Comparison of ENCODE assay signal across 31 cellular contexts in the genomic region with DNA sequence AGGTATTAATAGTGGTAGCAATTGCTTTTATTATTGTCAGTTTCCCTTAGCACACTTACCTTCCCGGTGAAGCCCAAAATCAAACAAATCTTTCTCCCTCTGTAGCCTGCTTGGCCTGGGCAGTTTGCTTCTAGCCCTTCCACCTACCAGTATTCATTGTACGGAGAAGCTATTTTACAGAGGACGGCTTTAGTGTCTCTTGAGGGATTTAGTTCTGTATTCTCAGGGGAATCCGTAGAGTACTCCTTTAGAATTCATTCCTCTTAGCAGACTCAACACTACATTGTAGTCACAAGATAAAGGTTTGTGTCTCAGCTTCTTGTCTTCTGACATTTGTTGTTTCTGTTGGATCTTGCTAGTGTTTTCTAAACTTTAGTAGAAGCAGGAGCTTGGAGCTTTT. TPM values are rescaled to one million over a fixed set of nuclear protein-coding genes. Genes with fewer than 3 reads are reported as not detected.
DNase-seq lines count a peak whose midpoint lies in the region; ATAC-seq and TF ChIP-seq lines count a peak whose summit lies in the region.
"Had no signal": no experiment of that assay in that cellular context is flagged by ENCODE, and none has a peak within 500 bp of the region (broad histone marks: within the 10 kb centered on the region; RNA-seq: fewer than 3 reads in every experiment).

No MANE protein-coding gene starts in this region.

- no peaks in the 10 kb centered on the region for H3K27me3 Mint-ChIP-seq in activated naive CD8-positive, alpha-beta T cell treated with anti-CD3 and anti-CD28 coated beads, Interleukin-2, amount 10 ng/mL, durations not matched to agents 7 days and 5 days
- no peaks in the 10 kb centered on the region for H3K27me3 Mint-ChIP-seq in nephron progenitor cell (ENCODE audit: low read depth, poor library complexity)
- H3K27me3 Mint-ChIP-seq: CD4-positive, alpha-beta memory T cell; central memory CD8-positive, alpha-beta T cell; dendritic cell treated with granulocyte-macrophage colony-stimulating factor and Interleukin-4, amounts not matched to agents 40 ng/mL and 50 ng/mL, for 4 days; naive thymus-derived CD4-positive, alpha-beta T cell; stimulated activated memory B cell treated with anti-CD40 and anti-IgM and Interleukin-4, amounts not matched to agents 10 μg/mL and 1 μg/mL and 100 μg/mL, for 72 hours had no signal

- peaks cover 6% of the 10 kb centered on the region for H3K4me1 Mint-ChIP-seq in activated naive CD8-positive, alpha-beta T cell treated with anti-CD3 and anti-CD28 coated beads, Interleukin-2, amount 10 ng/mL, durations not matched to agents 7 days and 5 days
- H3K4me1 Mint-ChIP-seq in nephron progenitor cell: peaks cover 4% of the 10 kb centered on the region
- H3K4me1 Mint-ChIP-seq: stimulated activated memory B cell treated with anti-CD40 and anti-IgM and Interleukin-4, amounts not matched to agents 10 μg/mL and 1 μg/mL and 100 μg/mL, for 72 hours had no signal

- no peak for ATAC-seq in heart left ventricle
- no peak for ATAC-seq in activated naive CD8-positive, alpha-beta T cell treated with anti-CD3 and anti-CD28 coated beads, Interleukin-2, amount 10 ng/mL, durations not matched to agents 7 days and 5 days (ENCODE audit: low read depth)
- ATAC-seq in HG03045 (IDR thresholded peaks at IDR 0.05; ENCODE audit: unreplicated experiment): no peak
- ATAC-seq: heart right ventricle; naive thymus-derived CD4-positive, alpha-beta T cell; stimulated activated memory B cell treated with anti-CD40 and anti-IgM and Interleukin-4, amounts not matched to agents 10 μg/mL and 1 μg/mL and 100 μg/mL, for 72 hours had no signal

- DNase-seq in left ventricle myocardium inferior (no peak), heart left ventricle (no peak), nephron progenitor cell (no peak), GM10248 (ENCODE audit: extremely low spot score) (no peak)
- DNase-seq in activated naive CD8-positive, alpha-beta T cell treated with anti-CD3 and anti-CD28 coated beads, Interleukin-2, amount 10 ng/mL, durations not matched to agents 7 days and 5 days: no peak
- no peak for DNase-seq in stimulated activated naive CD4-positive, alpha-beta T cell (lab: John Stamatoyannopoulos, UW)
- no peak for DNase-seq in stimulated activated CD4-positive, alpha-beta T cell treated with anti-CD3 and anti-CD28 coated beads, Interleukin-2, amount 100 ng/mL, for 48 hours
- DNase-seq: activated CD4-positive, alpha-beta T cell treated with anti-CD3 and anti-CD28 coated beads for 48 hours; activated gamma-delta T cell treated with Interleukin-2 at 50 U/mL for 16 hours; activated T-cell treated with anti-CD3 and anti-CD28 coated beads, Interleukin-2, amount 50 U/mL, for 1 hour; CD4-positive, alpha-beta memory T cell; DMS153; foreskin fibroblast; heart right ventricle; Kasumi-1; kidney; naive thymus-derived CD4-positive, alpha-beta T cell; NCI-H1417 treated with DMSO at 0.1 percent for 48 hours; NCI-H2081; NCI-H345; SIG-M5; stimulated activated CD4-positive, alpha-beta T cell treated with anti-CD3 and anti-CD28 coated beads, Interleukin-15, amount 100 ng/mL, for 24 hours; substantia nigra; upper lobe of left lung; WERI-Rb-1 had no signal

- H3K36me3 Mint-ChIP-seq in activated naive CD8-positive, alpha-beta T cell treated with anti-CD3 and anti-CD28 coated beads, Interleukin-2, amount 10 ng/mL, durations not matched to agents 7 days and 5 days: peaks cover 45% of the 10 kb centered on the region
- peaks cover 83% of the 10 kb centered on the region for H3K36me3 Mint-ChIP-seq in nephron progenitor cell (ENCODE audit: low read depth)

- TF ChIP-seq CTCF in left ventricle myocardium inferior (IDR thresholded peaks at IDR 0.05; ENCODE audit: borderline replicate concordance) (no peak), heart left ventricle (IDR thresholded peaks at IDR 0.05) (no peak), nephron progenitor cell (IDR thresholded peaks at IDR 0.05) (no peak), GM10248 (IDR thresholded peaks at IDR 0.05; ENCODE audit: control extremely low read depth, extremely low read depth, low read depth, missing control alignments) (no peak)

- no peak for TF ChIP-seq POLR2A in heart left ventricle (IDR thresholded peaks at IDR 0.05)

- H3K36me3 ChIP-seq in left ventricle myocardium inferior (peaks cover 85% of the 10 kb centered on the region), heart left ventricle (peaks cover 0 to 97% (median 90%) of the 10 kb centered on the region in 9 donors)

- no peak overlapping the region for H3K4me3 Mint-ChIP-seq in activated naive CD8-positive, alpha-beta T cell treated with anti-CD3 and anti-CD28 coated beads, Interleukin-2, amount 10 ng/mL, durations not matched to agents 7 days and 5 days
- H3K4me3 Mint-ChIP-seq in nephron progenitor cell: no peak overlapping the region
- H3K4me3 Mint-ChIP-seq: CD4-positive, alpha-beta memory T cell; central memory CD8-positive, alpha-beta T cell; dendritic cell treated with granulocyte-macrophage colony-stimulating factor and Interleukin-4, amounts not matched to agents 40 ng/mL and 50 ng/mL, for 4 days; mesothelial cell of epicardium; naive thymus-derived CD4-positive, alpha-beta T cell; stimulated activated memory B cell treated with anti-CD40 and anti-IgM and Interleukin-4, amounts not matched to agents 10 μg/mL and 1 μg/mL and 100 μg/mL, for 72 hours had no signal

- POLR2A ChIA-PET in activated naive CD8-positive, alpha-beta T cell treated with anti-CD3 and anti-CD28 coated beads, Interleukin-2, amount 10 ng/mL, durations not matched to agents 7 days and 5 days (lab: Charles Lee): no interaction called here
- POLR2A ChIA-PET in GM10248 (lab: Yijun Ruan, JAX): no interaction called here

- CTCF ChIA-PET in GM10248 (lab: Yijun Ruan, JAX): interaction anchor here (1.1 kb wide), 1 partner anchor 14 kb away, joined by 3 read pairs; no protein-coding TSS in a partner anchor

- peaks cover 56% of the 10 kb centered on the region for H3K4me1 ChIP-seq in left ventricle myocardium inferior
- H3K4me1 ChIP-seq in heart left ventricle: peaks cover 0 to 49% (median 30%) of the 10 kb centered on the region in 12 donors

- H3K27me3 ChIP-seq in left ventricle myocardium inferior (ENCODE audit: low read depth) (no peaks in the 10 kb centered on the region), heart left ventricle (no peaks in the 10 kb centered on the region)
- H3K27me3 ChIP-seq: esophagus muscularis mucosa, heart right ventricle, upper lobe of left lung had no signal

- H3K9me3 ChIP-seq in left ventricle myocardium inferior (replicated peaks): no peaks in the 10 kb centered on the region
- H3K9me3 ChIP-seq in heart left ventricle: no peaks in the 10 kb centered on the region
- H3K9me3 ChIP-seq: esophagus muscularis mucosa, heart right ventricle, upper lobe of left lung had no signal

- H3K27ac ChIP-seq in left ventricle myocardium inferior (replicated peaks) (peak overlapping the region; percentile 4), heart left ventricle (no peak overlapping the region)
- H3K27ac ChIP-seq: esophagus muscularis mucosa, heart right ventricle, upper lobe of left lung, WERI-Rb-1 had no signal

- no peak overlapping the region for H3K4me3 ChIP-seq in left ventricle myocardium inferior
- no peak overlapping the region for H3K4me3 ChIP-seq in heart left ventricle
- H3K4me3 ChIP-seq: esophagus muscularis mucosa, heart right ventricle, upper lobe of left lung had no signal

- WGBS in heart left ventricle, 4 donors: 64 to 73% (median 66%) methylated on average over 4 of the region's 4 CpGs

- peak overlapping the region; percentile 36 for H3K27ac Mint-ChIP-seq in activated naive CD8-positive, alpha-beta T cell treated with anti-CD3 and anti-CD28 coated beads, Interleukin-2, amount 10 ng/mL, durations not matched to agents 7 days and 5 days
- peak overlapping the region; percentile 50 for H3K27ac Mint-ChIP-seq in nephron progenitor cell
- H3K27ac Mint-ChIP-seq: dendritic cell treated with granulocyte-macrophage colony-stimulating factor and Interleukin-4, amounts not matched to agents 40 ng/mL and 50 ng/mL, for 4 days; stimulated activated memory B cell treated with anti-CD40 and anti-IgM and Interleukin-4, amounts not matched to agents 10 μg/mL and 1 μg/mL and 100 μg/mL, for 72 hours had no signal

- no peaks in the 10 kb centered on the region for H3K9me3 Mint-ChIP-seq in activated naive CD8-positive, alpha-beta T cell treated with anti-CD3 and anti-CD28 coated beads, Interleukin-2, amount 10 ng/mL, durations not matched to agents 7 days and 5 days
- no peaks in the 10 kb centered on the region for H3K9me3 Mint-ChIP-seq in nephron progenitor cell
- H3K9me3 Mint-ChIP-seq: CD4-positive, alpha-beta memory T cell; central memory CD8-positive, alpha-beta T cell; dendritic cell treated with granulocyte-macrophage colony-stimulating factor and Interleukin-4, amounts not matched to agents 40 ng/mL and 50 ng/mL, for 4 days; mesothelial cell of epicardium; naive thymus-derived CD4-positive, alpha-beta T cell; stimulated activated memory B cell treated with anti-CD40 and anti-IgM and Interleukin-4, amounts not matched to agents 10 μg/mL and 1 μg/mL and 100 μg/mL, for 72 hours had no signal

- intact Hi-C loops in left ventricle myocardium inferior (cut with micrococcal nuclease): no loop called here
- intact Hi-C loops in heart left ventricle (cut with DNase I): no loop called here

RNA-seq across cellular contexts. Expression of a gene that starts 24.1 kb away (rescaled TPM):
- 19.5 TPM for total RNA-seq in left ventricle myocardium inferior
- 10 to 100 TPM; 16.3 to 33.3 (median 23.3) TPM for total RNA-seq in heart left ventricle
- 1 to 10 TPM; 6.6 to 9.0 TPM for polyA plus RNA-seq in heart left ventricle
- total RNA-seq in activated naive CD8-positive, alpha-beta T cell treated with anti-CD3 and anti-CD28 coated beads, Interleukin-2, amount 10 ng/mL, durations not matched to agents 7 days and 5 days: under 1 TPM; 0.23 to 0.55 TPM
- polyA plus RNA-seq: CD4-positive, alpha-beta memory T cell; naive thymus-derived CD4-positive, alpha-beta T cell had no signal

RNA-seq across cellular contexts. Expression of a gene that starts 29.3 kb away (rescaled TPM):
- total RNA-seq in left ventricle myocardium inferior: 44.0 TPM
- 10 to 100 TPM; 40.2 to 62.8 (median 44.3) TPM for total RNA-seq in heart left ventricle
- 10 to 100 TPM; 32.5 to 62.2 TPM for polyA plus RNA-seq in heart left ventricle
- total RNA-seq in activated naive CD8-positive, alpha-beta T cell treated with anti-CD3 and anti-CD28 coated beads, Interleukin-2, amount 10 ng/mL, durations not matched to agents 7 days and 5 days: 100 to 1,000 TPM; 106 to 113 TPM

RNA-seq across cellular contexts. Expression of a gene that starts 53.2 kb away (rescaled TPM):
- total RNA-seq in left ventricle myocardium inferior: 12.8 TPM
- total RNA-seq in heart left ventricle: 10 to 100 TPM in 4 of 9 donors, 1 to 10 TPM in 5; 6.2 to 16.7 (median 8.0) TPM
- polyA plus RNA-seq in heart left ventricle: 10 to 100 TPM in 1 of 2 donors, 1 to 10 TPM in 1; 8.0 to 14.9 TPM
- total RNA-seq in activated naive CD8-positive, alpha-beta T cell treated with anti-CD3 and anti-CD28 coated beads, Interleukin-2, amount 10 ng/mL, durations not matched to agents 7 days and 5 days: 10 to 100 TPM in 1 of 2 experiments, 1 to 10 TPM in 1; 9.4 to 13.3 TPM

Comparison
In these comparisons a context has a peak if more than half of its experiments do, and no peak if none do; other contexts are left out.
1. RNA of a gene that starts 24.1 kb away (total RNA-seq): 16.3 to 33.3 TPM in heart left ventricle and 19.5 TPM in left ventricle myocardium inferior (single experiment); 0.23 to 0.55 TPM in activated naive CD8-positive, alpha-beta T cell treated with anti-CD3 and anti-CD28 coated beads, Interleukin-2, amount 10 ng/mL, durations not matched to agents 7 days and 5 days; every median in the first group is over 10 times any median in the second.